Comparison of ENCODE assay signal across 22 cellular contexts in the genomic region with DNA sequence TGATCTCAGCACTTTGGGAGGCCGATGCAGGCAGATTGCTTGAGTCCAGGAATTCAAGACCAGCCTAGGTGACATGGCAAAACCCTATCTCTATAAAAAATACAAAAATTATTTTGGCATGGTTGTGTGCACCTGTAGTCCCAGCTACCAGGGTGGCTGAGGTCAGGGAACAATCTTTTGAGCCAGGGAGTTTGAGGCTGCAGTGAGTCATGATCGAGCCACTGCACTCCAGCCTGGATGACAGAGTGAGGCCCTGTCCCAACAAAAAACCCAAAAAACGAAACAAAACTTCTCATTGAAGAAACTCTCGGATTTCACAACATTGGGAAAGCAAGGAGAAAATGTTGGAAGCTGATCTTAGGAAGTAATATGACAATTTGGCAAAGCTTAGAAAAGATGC.
"Had no signal": no experiment of that assay in that cellular context is flagged by ENCODE, and none has a peak within 500 bp of the region (broad histone marks: within the 10 kb centered on the region; RNA-seq: fewer than 3 reads in every experiment).

No MANE protein-coding gene starts in this region.

- H3K79me2 ChIP-seq: parathyroid adenoma had no signal

- H3K9me3 ChIP-seq: psoas muscle, sigmoid colon, thoracic aorta, transverse colon had no signal

- H3K9ac ChIP-seq: parathyroid adenoma had no signal

- H3K4me1 Mint-ChIP-seq: naive thymus-derived CD4-positive, alpha-beta T cell; nephron progenitor cell; stimulated activated naive B cell treated with anti-CD40 and anti-IgM and Interleukin-4, amounts not matched to agents 10 μg/mL and 1 μg/mL and 100 μg/mL, for 72 hours; stimulated activated naive CD8-positive, alpha-beta T cell treated with anti-CD3 and anti-CD28 coated beads, Interleukin-15, amount 100 ng/mL, for 72 hours had no signal

- ATAC-seq: esophagus mucosa; foreskin keratinocyte; naive thymus-derived CD4-positive, alpha-beta T cell; psoas muscle; stimulated activated naive B cell treated with anti-CD40 and anti-IgM and Interleukin-4, amounts not matched to agents 10 μg/mL and 1 μg/mL and 100 μg/mL, for 72 hours; stimulated activated naive CD8-positive, alpha-beta T cell treated with anti-CD3 and anti-CD28 coated beads, Interleukin-15, amount 100 ng/mL, for 72 hours had no signal

- H3K36me3 Mint-ChIP-seq: naive thymus-derived CD4-positive, alpha-beta T cell; stimulated activated naive B cell treated with anti-CD40 and anti-IgM and Interleukin-4, amounts not matched to agents 10 μg/mL and 1 μg/mL and 100 μg/mL, for 72 hours had no signal

- H3K27ac Mint-ChIP-seq: naive thymus-derived CD4-positive, alpha-beta T cell; nephron progenitor cell; stimulated activated naive B cell treated with anti-CD40 and anti-IgM and Interleukin-4, amounts not matched to agents 10 μg/mL and 1 μg/mL and 100 μg/mL, for 72 hours; stimulated activated naive CD8-positive, alpha-beta T cell treated with anti-CD3 and anti-CD28 coated beads, Interleukin-15, amount 100 ng/mL, for 72 hours had no signal

- H3K36me3 ChIP-seq: heart left ventricle, sigmoid colon, thoracic aorta, transverse colon had no signal

- H3K4me3 Mint-ChIP-seq: naive thymus-derived CD4-positive, alpha-beta T cell; nephron progenitor cell; stimulated activated naive B cell treated with anti-CD40 and anti-IgM and Interleukin-4, amounts not matched to agents 10 μg/mL and 1 μg/mL and 100 μg/mL, for 72 hours; stimulated activated naive CD8-positive, alpha-beta T cell treated with anti-CD3 and anti-CD28 coated beads, Interleukin-15, amount 100 ng/mL, for 72 hours had no signal

- H2AFZ ChIP-seq: parathyroid adenoma had no signal

- H3K27me3 ChIP-seq: dorsolateral prefrontal cortex, heart left ventricle, sigmoid colon, transverse colon had no signal

- H3K27ac ChIP-seq: dorsolateral prefrontal cortex, foreskin keratinocyte, heart left ventricle, parathyroid adenoma, psoas muscle, sigmoid colon, skin epidermis, thoracic aorta, transverse colon had no signal

- H3K4me3 ChIP-seq: dorsolateral prefrontal cortex, heart left ventricle, psoas muscle, sigmoid colon, skin epidermis, thoracic aorta, transverse colon had no signal

- H3K9me3 Mint-ChIP-seq: nephron progenitor cell; stimulated activated naive CD8-positive, alpha-beta T cell treated with anti-CD3 and anti-CD28 coated beads, Interleukin-15, amount 100 ng/mL, for 72 hours had no signal

- DNase-seq: cortex of kidney; dorsolateral prefrontal cortex; effector CD8-positive, alpha-beta T cell; foreskin keratinocyte; heart left ventricle; hippocampal formation; mammary epithelial cell; naive thymus-derived CD4-positive, alpha-beta T cell; nephron progenitor cell; psoas muscle; retina; sigmoid colon; stimulated activated CD4-positive, alpha-beta T cell treated with anti-CD3 and anti-CD28 coated beads, Interleukin-2, amount 100 ng/mL, for 24 hours; stimulated activated CD4-positive, alpha-beta T cell treated with anti-CD3 and anti-CD28 coated beads, Interleukin-4, amount 100 ng/mL, for 4 hours; stimulated activated naive B cell treated with anti-CD40 and anti-IgM and Interleukin-4, amounts not matched to agents 10 μg/mL and 1 μg/mL and 100 μg/mL, for 72 hours; stimulated activated naive CD8-positive, alpha-beta T cell treated with anti-CD3 and anti-CD28 coated beads, Interleukin-15, amount 100 ng/mL, for 72 hours; substantia nigra; transverse colon had no signal

- H3K4me1 ChIP-seq: foreskin keratinocyte, heart left ventricle, parathyroid adenoma, psoas muscle, sigmoid colon, transverse colon had no signal
